10 cellular contexts compared by ENCODE assay signal in genomic region chr5:154202379-154203260, GRCh38. TPM values are rescaled to one million over a fixed set of nuclear protein-coding genes. Genes with fewer than 3 reads are reported as not detected.
DNase-seq lines count a peak whose midpoint lies in the region; ATAC-seq, FAIRE-seq and TF ChIP-seq lines count a peak whose summit lies in the region.
"Had no signal": no experiment of that assay in that cellular context is flagged by ENCODE, and none has a peak within 500 bp of the region (broad histone marks: within the 10 kb centered on the region; RNA-seq: fewer than 3 reads in every experiment).

No MANE protein-coding gene starts in this region.

- H3K9me3 Mint-ChIP-seq in CD4-positive, alpha-beta T cell = no peaks in the 10 kb centered on the region
- no peaks in the 10 kb centered on the region for H3K9me3 Mint-ChIP-seq in activated CD8-positive, alpha-beta memory T cell treated with anti-CD3 and anti-CD28 coated beads, Interleukin-2, amount 10 ng/mL, durations not matched to agents 7 days and 5 days (ENCODE audit: low read depth)

- peaks cover 20% of the 10 kb centered on the region for H3K36me3 Mint-ChIP-seq in CD4-positive, alpha-beta T cell (ENCODE audit: low read depth)
- H3K36me3 Mint-ChIP-seq in activated CD8-positive, alpha-beta memory T cell treated with anti-CD3 and anti-CD28 coated beads, Interleukin-2, amount 10 ng/mL, durations not matched to agents 7 days and 5 days = peaks cover 14% of the 10 kb centered on the region

- no peaks in the 10 kb centered on the region for H3K27me3 Mint-ChIP-seq in CD4-positive, alpha-beta T cell
- no peaks in the 10 kb centered on the region for H3K27me3 Mint-ChIP-seq in activated CD8-positive, alpha-beta memory T cell treated with anti-CD3 and anti-CD28 coated beads, Interleukin-2, amount 10 ng/mL, durations not matched to agents 7 days and 5 days

- H3K27me3 ChIP-seq in CD4-positive, alpha-beta T cell (ENCODE audit: control insufficient read depth, insufficient read depth, low read length) = no peaks in the 10 kb centered on the region
- no peaks in the 10 kb centered on the region for H3K27me3 ChIP-seq in spleen (replicated peaks in 1 of 7)

- peaks cover 5 to 82% (median 35%) of the 10 kb centered on the region in 6 donors for H3K4me1 ChIP-seq in spleen

- CTCF ChIA-PET in CD4-positive, alpha-beta T cell (lab: Charles Lee) = interaction anchor here (1.2 to 3.3 kb wide), 2 partner anchors 12 to 32 kb away, joined by 3 to 20 read pairs; partner anchors contain the start of gene GALNT10
- CTCF ChIA-PET in activated CD8-positive, alpha-beta memory T cell treated with anti-CD3 and anti-CD28 coated beads, Interleukin-2, amount 10 ng/mL, durations not matched to agents 7 days and 5 days (lab: Charles Lee) = interaction anchor here (0.8 to 2.7 kb wide), 7 partner anchors 9 to 203 kb away, joined by 3 to 12 read pairs (median 4); partner anchors contain the start of gene GALNT10

- peak overlapping the region in 1 of 8 donors; percentile 10 for H3K4me3 ChIP-seq in spleen
- H3K4me3 ChIP-seq: thoracic aorta had no signal

- H3K27ac ChIP-seq in CD4-positive, alpha-beta T cell (ENCODE audit: low read depth, low read length) = peak overlapping the region; percentile 36
- H3K27ac ChIP-seq in spleen = peak overlapping the region in 5 of 8 donors; percentile 32 to 75 (median 57)
- H3K27ac ChIP-seq: thoracic aorta, VCaP had no signal

- 40 to 54% (median 44%) methylated on average over 11 of the region's 11 CpGs for WGBS in spleen, 5 donors

- no peak for FAIRE-seq in frontal cortex (lab: Jason Lieb, UNC)

- H3K9me3 ChIP-seq in CD4-positive, alpha-beta T cell (ENCODE audit: control insufficient read depth, low read length) = no peaks in the 10 kb centered on the region
- H3K9me3 ChIP-seq in spleen = no peaks in the 10 kb centered on the region
- H3K9me3 ChIP-seq: thoracic aorta had no signal

- peak overlapping the region; percentile 85 for H3K27ac Mint-ChIP-seq in CD4-positive, alpha-beta T cell
- H3K27ac Mint-ChIP-seq in activated CD8-positive, alpha-beta memory T cell treated with anti-CD3 and anti-CD28 coated beads, Interleukin-2, amount 10 ng/mL, durations not matched to agents 7 days and 5 days = peak overlapping the region; percentile 80

- peak; percentile 75 for ATAC-seq in CD4-positive, alpha-beta T cell (ENCODE audit: poor library complexity)
- peak; percentile 93 for ATAC-seq in GM19467 (IDR thresholded peaks at IDR 0.05; ENCODE audit: unreplicated experiment)
- ATAC-seq in HG03432 (IDR thresholded peaks at IDR 0.05; ENCODE audit: unreplicated experiment) = peak; percentile 95
- ATAC-seq in activated CD8-positive, alpha-beta memory T cell treated with anti-CD3 and anti-CD28 coated beads, Interleukin-2, amount 10 ng/mL, durations not matched to agents 7 days and 5 days = peak; percentile 62

- peak in 8 of 10 experiments; percentile 12 to 40 (median 25) for DNase-seq in CD4-positive, alpha-beta T cell
- DNase-seq in activated CD8-positive, alpha-beta memory T cell treated with anti-CD3 and anti-CD28 coated beads, Interleukin-2, amount 10 ng/mL, durations not matched to agents 7 days and 5 days = peak; percentile 67
- no peak for DNase-seq in spleen
- no peak for DNase-seq in CD1c-positive myeloid dendritic cell (ENCODE audit: extremely low spot score)
- no peak for DNase-seq in frontal cortex (ENCODE audit: low spot score in 2 of 2)
- DNase-seq in NCI-H2227 (lab: John Stamatoyannopoulos, UW; ENCODE audit: unreplicated experiment) = no peak

- POLR2A ChIA-PET in CD4-positive, alpha-beta T cell (lab: Charles Lee) = interaction anchor here (1.0 to 6.2 kb wide), 3 partner anchors 10 to 19 kb away, joined by 3 to 42 read pairs (median 4); partner anchors contain the start of gene GALNT10

- peak overlapping the region; percentile 55 for H3K4me3 Mint-ChIP-seq in CD4-positive, alpha-beta T cell
- peak overlapping the region; percentile 66 for H3K4me3 Mint-ChIP-seq in activated CD8-positive, alpha-beta memory T cell treated with anti-CD3 and anti-CD28 coated beads, Interleukin-2, amount 10 ng/mL, durations not matched to agents 7 days and 5 days

- H3K36me3 ChIP-seq in spleen = peaks cover 0 to 65% (median 2%) of the 10 kb centered on the region in 6 donors

- no peak for TF ChIP-seq POLR2A in spleen (IDR thresholded peaks at IDR 0.05)

- H3K4me1 Mint-ChIP-seq in CD4-positive, alpha-beta T cell (ENCODE audit: low read depth) = peaks cover 73% of the 10 kb centered on the region
- H3K4me1 Mint-ChIP-seq in activated CD8-positive, alpha-beta memory T cell treated with anti-CD3 and anti-CD28 coated beads, Interleukin-2, amount 10 ng/mL, durations not matched to agents 7 days and 5 days = peaks cover 51% of the 10 kb centered on the region

- TF ChIP-seq CTCF in CD4-positive, alpha-beta T cell (IDR thresholded peaks at IDR 0.05) = no peak
- TF ChIP-seq CTCF in spleen (IDR thresholded peaks at IDR 0.05 in 8 of 11, conservative IDR thresholded peaks at IDR 0.05 in 3 of 11) = no peak

- intact Hi-C loops in CD4-positive, alpha-beta T cell (cut with DNase I, micrococcal nuclease) = no loop called here
- intact Hi-C loops in spleen (cut with DNase I; ENCODE audit: low total_unique reads) = no loop called here

RNA-seq across cellular contexts. Expression of gene GALNT10, which starts 12.1 kb away (rescaled TPM):
- total RNA-seq in CD4-positive, alpha-beta T cell = 10 to 100 TPM; 21.7 to 23.0 TPM
- 10 to 100 TPM; 28.4 to 34.8 TPM for total RNA-seq in activated CD8-positive, alpha-beta memory T cell treated with anti-CD3 and anti-CD28 coated beads, Interleukin-2, amount 10 ng/mL, durations not matched to agents 7 days and 5 days
- 10 to 100 TPM; 40.5 to 50.2 (median 43.8) TPM for total RNA-seq in spleen
- 10 to 100 TPM in 1 of 3 donors, 1 to 10 TPM in 2; 7.6 to 13.7 (median 8.3) TPM for polyA plus RNA-seq in spleen
- 5.7 TPM for total RNA-seq in frontal cortex

Comparison
In these comparisons a context has a peak if more than half of its experiments do, and no peak if none do; other contexts are left out.
1. DNase-seq: peak in CD4-positive, alpha-beta T cell (8 of 10) and activated CD8-positive, alpha-beta memory T cell treated with anti-CD3 and anti-CD28 coated beads, Interleukin-2, amount 10 ng/mL, durations not matched to agents 7 days and 5 days (single experiment); none in spleen (single experiment), CD1c-positive myeloid dendritic cell (single experiment), frontal cortex (0 of 2) and NCI-H2227 (single experiment).
2. Peak in every context shown above with its lines, with median percentiles within 50 percentile points of each other: ATAC-seq.